21 cellular contexts compared by ENCODE assay signal in the genomic region with DNA sequence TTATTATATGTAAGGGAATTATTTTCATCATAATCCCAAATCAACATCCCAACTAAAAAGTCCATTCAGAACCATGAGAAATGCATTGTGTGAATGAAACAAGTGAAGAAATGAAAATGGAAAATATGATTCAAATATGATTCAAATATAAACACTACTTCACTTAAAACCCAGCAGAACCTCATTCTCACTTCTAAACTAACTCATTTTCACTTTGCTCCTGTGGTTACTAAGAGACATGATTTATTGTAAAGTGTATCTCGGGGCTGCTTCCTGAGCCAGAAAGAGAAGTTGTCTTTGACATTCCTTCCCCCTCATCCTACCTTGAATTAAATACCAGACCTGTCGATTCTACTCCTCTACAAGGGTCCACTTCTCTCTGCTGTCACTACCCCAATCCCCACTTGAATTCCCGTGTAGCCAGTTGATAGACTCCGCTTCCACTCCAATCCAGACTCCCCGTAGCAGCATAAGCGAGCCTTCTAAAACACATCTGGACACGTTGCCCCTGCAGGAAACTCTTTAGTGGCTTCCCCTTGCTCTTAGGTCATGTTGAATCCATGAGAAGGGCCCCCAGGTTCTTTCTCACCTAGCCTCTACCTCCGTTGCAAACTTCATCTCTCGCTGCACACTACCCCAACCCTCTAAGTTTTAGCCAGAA.
DNase-seq lines count a peak whose midpoint lies in the region; ATAC-seq lines count a peak whose summit lies in the region.
"Had no signal": no experiment of that assay in that cellular context is flagged by ENCODE, and none has a peak within 500 bp of the region (broad histone marks: within the 10 kb centered on the region; RNA-seq: fewer than 3 reads in every experiment).

No MANE protein-coding gene starts in this region.

- peaks cover 6 to 26% of the 10 kb centered on the region in 2 donors for H3K9me3 Mint-ChIP-seq in activated naive CD4-positive, alpha-beta T cell treated with anti-CD3 and anti-CD28 coated beads, Interleukin-2, amount 50 U/mL, for 72 hours
- H3K9me3 Mint-ChIP-seq in activated T-cell treated with anti-CD3 and anti-CD28 coated beads, Interleukin-2, amount 50 U/mL, for 72 hours, result peaks cover 6 to 7% of the 10 kb centered on the region in 2 donors
- peaks cover 7 to 10% of the 10 kb centered on the region in 2 donors for H3K9me3 Mint-ChIP-seq in stimulated activated naive CD8-positive, alpha-beta T cell treated with anti-CD3 and anti-CD28 coated beads, Interleukin-15, amount 100 ng/mL, for 72 hours

- no peaks in the 10 kb centered on the region for H3K9me3 ChIP-seq in right cardiac atrium (ENCODE audit: control insufficient read depth, low read length)
- H3K9me3 ChIP-seq: HAP-1 had no signal

- peak overlapping the region; percentile 59 to 61 for H3K4me3 Mint-ChIP-seq in activated T-cell treated with anti-CD3 and anti-CD28 coated beads, Interleukin-2, amount 50 U/mL, for 72 hours
- peak overlapping the region; percentile 52 to 63 for H3K4me3 Mint-ChIP-seq in stimulated activated naive CD8-positive, alpha-beta T cell treated with anti-CD3 and anti-CD28 coated beads, Interleukin-15, amount 100 ng/mL, for 72 hours
- H3K4me3 Mint-ChIP-seq: naive B cell, T-cell had no signal

- no peak overlapping the region for H3K4me3 ChIP-seq in right cardiac atrium (ENCODE audit: low read length)
- H3K4me3 ChIP-seq: HAP-1 had no signal

- no peaks in the 10 kb centered on the region for H3K27me3 ChIP-seq in right cardiac atrium (ENCODE audit: control insufficient read depth, insufficient read depth)

- DNase-seq in activated naive CD4-positive, alpha-beta T cell treated with anti-CD3 and anti-CD28 coated beads, Interleukin-2, amount 50 U/mL, for 72 hours (ENCODE audit: low spot score in 2 of 2), result peak in 1 of 2 donors; percentile 10
- no peak for DNase-seq in activated naive CD4-positive, alpha-beta T cell (lab: John Stamatoyannopoulos, UW)
- DNase-seq in activated T-cell treated with anti-CD3 and anti-CD28 coated beads, Interleukin-2, amount 50 U/mL, for 72 hours, result peak; percentile 8 to 22
- DNase-seq in stimulated activated naive CD8-positive, alpha-beta T cell treated with anti-CD3 and anti-CD28 coated beads, Interleukin-15, amount 100 ng/mL, for 72 hours, result no peak
- no peak for DNase-seq in mucosa of gallbladder (ENCODE audit: low spot score)
- DNase-seq in right cardiac atrium, result no peak
- no peak for DNase-seq in activated effector memory CD4-positive, alpha-beta T cell treated with Interleukin-2 at 50 U/mL for 16 hours
- DNase-seq: amygdala; central memory CD4-positive, alpha-beta T cell; effector CD4-positive, alpha-beta T cell; EL; islet precursor cell; MM.1S; naive B cell; NCI-H1694 treated with DMSO at 0.1 percent for 48 hours; NCI-H345; posterior cingulate gyrus; T-cell had no signal

- ATAC-seq in activated naive CD4-positive, alpha-beta T cell treated with anti-CD3 and anti-CD28 coated beads, Interleukin-2, amount 50 U/mL, for 72 hours, result peak; percentile 94 to 96
- ATAC-seq in HG02938 (IDR thresholded peaks at IDR 0.05; ENCODE audit: unreplicated experiment), result peak; percentile 87
- peak; percentile 94 to 97 for ATAC-seq in activated T-cell treated with anti-CD3 and anti-CD28 coated beads, Interleukin-2, amount 50 U/mL, for 72 hours (replicated peaks in 1 of 2)
- peak; percentile 93 for ATAC-seq in stimulated activated naive CD8-positive, alpha-beta T cell treated with anti-CD3 and anti-CD28 coated beads, Interleukin-15, amount 100 ng/mL, for 72 hours
- ATAC-seq in right cardiac atrium, result no peak
- ATAC-seq: T-cell had no signal

- H3K36me3 Mint-ChIP-seq in activated naive CD4-positive, alpha-beta T cell treated with anti-CD3 and anti-CD28 coated beads, Interleukin-2, amount 50 U/mL, for 72 hours, result peaks cover 0 to 50% of the 10 kb centered on the region in 2 donors
- H3K36me3 Mint-ChIP-seq in activated T-cell treated with anti-CD3 and anti-CD28 coated beads, Interleukin-2, amount 50 U/mL, for 72 hours (ENCODE audit: insufficient read depth in 2 of 2), result peaks cover 16 to 28% of the 10 kb centered on the region in 2 donors
- H3K36me3 Mint-ChIP-seq: naive B cell, T-cell had no signal

- WGBS in right cardiac atrium, result 74% methylated on average over 9 of the region's 9 CpGs

- H3K27ac Mint-ChIP-seq in activated naive CD4-positive, alpha-beta T cell treated with anti-CD3 and anti-CD28 coated beads, Interleukin-2, amount 50 U/mL, for 72 hours, result peak overlapping the region; percentile 93 to 98
- H3K27ac Mint-ChIP-seq in activated T-cell treated with anti-CD3 and anti-CD28 coated beads, Interleukin-2, amount 50 U/mL, for 72 hours, result peak overlapping the region; percentile 87
- peak overlapping the region; percentile 62 to 63 for H3K27ac Mint-ChIP-seq in stimulated activated naive CD8-positive, alpha-beta T cell treated with anti-CD3 and anti-CD28 coated beads, Interleukin-15, amount 100 ng/mL, for 72 hours
- H3K27ac Mint-ChIP-seq: naive B cell, T-cell had no signal

- H3K4me1 ChIP-seq in right cardiac atrium (ENCODE audit: control insufficient read depth, insufficient read depth, low read length), result no peaks in the 10 kb centered on the region
- H3K4me1 ChIP-seq: HAP-1 had no signal

- H3K4me1 Mint-ChIP-seq in activated T-cell treated with anti-CD3 and anti-CD28 coated beads, Interleukin-2, amount 50 U/mL, for 72 hours (ENCODE audit: low read depth), result peaks cover 34% of the 10 kb centered on the region
- H3K4me1 Mint-ChIP-seq in stimulated activated naive CD8-positive, alpha-beta T cell treated with anti-CD3 and anti-CD28 coated beads, Interleukin-15, amount 100 ng/mL, for 72 hours, result peaks cover 24% of the 10 kb centered on the region

- no peaks in the 10 kb centered on the region for H3K27me3 Mint-ChIP-seq in activated T-cell treated with anti-CD3 and anti-CD28 coated beads, Interleukin-2, amount 50 U/mL, for 72 hours (ENCODE audit: low read depth)
- H3K27me3 Mint-ChIP-seq in stimulated activated naive CD8-positive, alpha-beta T cell treated with anti-CD3 and anti-CD28 coated beads, Interleukin-15, amount 100 ng/mL, for 72 hours, result no peaks in the 10 kb centered on the region
- H3K27me3 Mint-ChIP-seq: T-cell had no signal

- H3K27ac ChIP-seq in right cardiac atrium (ENCODE audit: low read length), result no peak overlapping the region
- H3K27ac ChIP-seq: VCaP had no signal

- intact Hi-C loops in right cardiac atrium (cut with DNase I), result no loop called here

Comparison
In these comparisons a context has a peak if more than half of its experiments do, and no peak if none do; other contexts are left out.
1. ATAC-seq: peak in activated naive CD4-positive, alpha-beta T cell treated with anti-CD3 and anti-CD28 coated beads, Interleukin-2, amount 50 U/mL, for 72 hours (2 of 2), HG02938 (single experiment), activated T-cell treated with anti-CD3 and anti-CD28 coated beads, Interleukin-2, amount 50 U/mL, for 72 hours (2 of 2) and stimulated activated naive CD8-positive, alpha-beta T cell treated with anti-CD3 and anti-CD28 coated beads, Interleukin-15, amount 100 ng/mL, for 72 hours (single experiment); none in right cardiac atrium (0 of 2).
2. DNase-seq: peak in activated T-cell treated with anti-CD3 and anti-CD28 coated beads, Interleukin-2, amount 50 U/mL, for 72 hours (2 of 2); none in activated naive CD4-positive, alpha-beta T cell (0 of 4), stimulated activated naive CD8-positive, alpha-beta T cell treated with anti-CD3 and anti-CD28 coated beads, Interleukin-15, amount 100 ng/mL, for 72 hours (0 of 2), mucosa of gallbladder (single experiment), right cardiac atrium (0 of 3) and activated effector memory CD4-positive, alpha-beta T cell treated with Interleukin-2 at 50 U/mL for 16 hours (single experiment).
3. Peak in every context shown above with its lines, with median percentiles within 50 percentile points of each other: H3K27ac Mint-ChIP-seq.